1 cellular context compared by ENCODE assay signal in genomic region chr2:160223560-160223959, GRCh38.
TF ChIP-seq lines count a peak whose summit lies in the region.

No MANE protein-coding gene starts in this region.

TF ChIP-seq in IMR-90, 13 proteins besides CTCF, POLR2A, EP300 and RAD21 (continued from another document):
- TF ChIP-seq ELK1 (IDR thresholded peaks at IDR 0.05; ENCODE audit: borderline replicate concordance, low read depth, low read length) = no peak
- TF ChIP-seq BHLHE40 (IDR thresholded peaks at IDR 0.05; ENCODE audit: low read depth, low read length) = no peak
- no peak for TF ChIP-seq RFX5 (IDR thresholded peaks at IDR 0.05; ENCODE audit: low read depth, low read length)
- no peak for TF ChIP-seq SMC3 (IDR thresholded peaks at IDR 0.05; ENCODE audit: low read depth, low read length)
- no peak for TF ChIP-seq FOS (IDR thresholded peaks at IDR 0.05; ENCODE audit: low read depth, low read length)
- TF ChIP-seq MAZ (IDR thresholded peaks at IDR 0.05; ENCODE audit: borderline replicate concordance, low read depth, low read length) = no peak
- no peak for TF ChIP-seq CHD1 (IDR thresholded peaks at IDR 0.05; ENCODE audit: low read depth, low read length)
